9 cellular contexts compared by ENCODE assay signal in the genomic region with DNA sequence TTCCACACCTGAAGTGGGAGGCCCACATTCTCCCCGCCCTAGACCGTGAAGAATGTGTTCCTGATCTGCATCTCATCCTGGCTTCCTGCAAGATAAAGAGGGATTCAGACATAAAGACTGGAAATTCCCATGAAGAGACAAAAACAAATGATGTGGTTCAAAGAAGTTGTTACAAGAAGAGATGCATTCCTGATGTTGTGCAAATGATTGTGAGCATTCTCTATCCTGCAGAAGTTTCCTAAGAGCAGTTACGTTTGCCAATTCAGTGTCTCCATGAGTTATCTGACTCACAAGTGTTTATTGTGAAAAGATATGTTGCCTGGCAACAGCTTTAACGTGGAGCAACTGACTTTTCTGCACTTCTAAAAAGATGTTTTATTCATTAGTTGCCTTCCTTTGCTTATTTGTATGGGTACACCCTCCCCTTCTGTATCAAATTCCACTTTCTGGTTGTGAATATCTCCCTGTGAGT.
DNase-seq lines count a peak whose midpoint lies in the region; ATAC-seq and TF ChIP-seq lines count a peak whose summit lies in the region.
"Had no signal": no experiment of that assay in that cellular context is flagged by ENCODE, and none has a peak within 500 bp of the region (broad histone marks: within the 10 kb centered on the region; RNA-seq: fewer than 3 reads in every experiment).

No MANE protein-coding gene starts in this region.

- H3K4me1 ChIP-seq in H9 (ENCODE audit: insufficient read depth, low read length) (peaks cover 5% of the 10 kb centered on the region; the same call in 1 of the 2 replicates), RWPE2 (ENCODE audit: insufficient read depth, poor library complexity, severe bottlenecking) (no peaks in the 10 kb centered on the region), rectal smooth muscle tissue (ENCODE audit: control insufficient read depth, insufficient read depth, low read length) (peaks cover 12% of the 10 kb centered on the region)

- H3K36me3 Mint-ChIP-seq in H9 (ENCODE audit: insufficient read depth in 1 of 3, low read depth in 3 of 3), result no peaks in the 10 kb centered on the region
- H3K36me3 Mint-ChIP-seq in activated CD4-positive, alpha-beta memory T cell treated with anti-CD3 and anti-CD28 coated beads for 36 hours, result no peaks in the 10 kb centered on the region

- CTCF ChIA-PET in activated CD4-positive, alpha-beta memory T cell treated with anti-CD3 and anti-CD28 coated beads for 36 hours (lab: Charles Lee), result no interaction called here

- H3K79me1 ChIP-seq in H9 (ENCODE audit: insufficient read depth, low read depth, low read length, poor library complexity, severe bottlenecking), result no peaks in the 10 kb centered on the region

- H3K4me3 Mint-ChIP-seq in H9, result no peak overlapping the region
- H3K4me3 Mint-ChIP-seq in activated CD4-positive, alpha-beta memory T cell treated with anti-CD3 and anti-CD28 coated beads for 36 hours, result no peak overlapping the region

- H3K4me3 ChIP-seq in RWPE2 (ENCODE audit: severe bottlenecking) (no peak overlapping the region), fibroblast of the aortic adventitia (ENCODE audit: low read depth, low read length) (no peak overlapping the region), rectal smooth muscle tissue (ENCODE audit: low read length) (peak overlapping the region; percentile 15)
- H3K4me3 ChIP-seq: lung had no signal

- H4K8ac ChIP-seq in H9 (replicated peaks; ENCODE audit: insufficient read length, low read depth, low read length), result no peak overlapping the region

- H2BK120ac ChIP-seq in H9 (ENCODE audit: low read depth, low read length, poor library complexity, severe bottlenecking), result peak overlapping the region; percentile 48

- TF ChIP-seq CTCF in H9 (conservative IDR thresholded peaks at IDR 0.05) (no peak), RWPE2 (IDR thresholded peaks at IDR 0.05; ENCODE audit: poor library complexity, severe bottlenecking) (no peak), fibroblast of the aortic adventitia (IDR thresholded peaks at IDR 0.05; ENCODE audit: insufficient read depth, low read length) (no peak)

- H4K5ac ChIP-seq in H9 (ENCODE audit: insufficient read length, low read depth, low read length), result no peak overlapping the region

- peak overlapping the region in 1 of 3 experiments; percentile 5; a peak in 2 of 7 replicates for H3K27ac Mint-ChIP-seq in H9
- no peak overlapping the region for H3K27ac Mint-ChIP-seq in activated CD4-positive, alpha-beta memory T cell treated with anti-CD3 and anti-CD28 coated beads for 36 hours

- POLR2A ChIA-PET in activated CD4-positive, alpha-beta memory T cell treated with anti-CD3 and anti-CD28 coated beads for 36 hours (lab: Charles Lee), result no interaction called here

- peaks cover 10 to 16% of the 10 kb centered on the region in 2 experiments for H3K4me1 Mint-ChIP-seq in H9
- no peaks in the 10 kb centered on the region for H3K4me1 Mint-ChIP-seq in activated CD4-positive, alpha-beta memory T cell treated with anti-CD3 and anti-CD28 coated beads for 36 hours (ENCODE audit: low read depth)

- H3K9ac ChIP-seq in H9 (ENCODE audit: extremely low read depth, insufficient read length, low read length), result no peak overlapping the region
- H3K9ac ChIP-seq in rectal smooth muscle tissue (ENCODE audit: low read length), result no peak overlapping the region

- H3K4ac ChIP-seq in H9 (ENCODE audit: low read depth, low read length), result no peak overlapping the region

- H3K23ac ChIP-seq in H9 (ENCODE audit: insufficient read length, low read depth, low read length), result no peak overlapping the region

- H3K36me3 ChIP-seq in RWPE2 (ENCODE audit: low read depth), result no peaks in the 10 kb centered on the region
- no peaks in the 10 kb centered on the region for H3K36me3 ChIP-seq in rectal smooth muscle tissue (ENCODE audit: control insufficient read depth, insufficient read depth, low read length)

- H4K91ac ChIP-seq in H9 (ENCODE audit: insufficient read length, low read depth, low read length), result no peak overlapping the region

- H3K9me3 ChIP-seq in H9 (ENCODE audit: control insufficient read depth, low read depth, low read length) (no peaks in the 10 kb centered on the region), RWPE2 (ENCODE audit: severe bottlenecking) (no peaks in the 10 kb centered on the region)

- no peaks in the 10 kb centered on the region for H3K23me2 ChIP-seq in H9 (ENCODE audit: insufficient read length, low read depth, low read length, poor library complexity, severe bottlenecking)

- no peaks in the 10 kb centered on the region for H3K9me3 Mint-ChIP-seq in H9
- no peaks in the 10 kb centered on the region for H3K9me3 Mint-ChIP-seq in activated CD4-positive, alpha-beta memory T cell treated with anti-CD3 and anti-CD28 coated beads for 36 hours

- ATAC-seq in RWPE2 (ENCODE audit: low read depth) (peak; percentile 45), esophagus mucosa (no peak)

- no peak overlapping the region for H3K14ac ChIP-seq in H9 (ENCODE audit: insufficient read depth, low read length)

- no peak overlapping the region for H3T11ph ChIP-seq in H9 (ENCODE audit: low read length)

- H2BK12ac ChIP-seq in H9 (ENCODE audit: insufficient read length, low read depth, low read length), result no peak overlapping the region

- no peak overlapping the region for H3K18ac ChIP-seq in H9 (ENCODE audit: insufficient read length, low read depth, low read length)

- H2AFZ ChIP-seq in H9 (ENCODE audit: low read length), result no peak overlapping the region

- H4K20me1 ChIP-seq in H9 (ENCODE audit: control insufficient read depth, insufficient read depth, insufficient read length), result no peaks in the 10 kb centered on the region

- H3K79me2 ChIP-seq in H9 (ENCODE audit: insufficient read depth, low read length), result no peaks in the 10 kb centered on the region

- H2BK5ac ChIP-seq in H9 (ENCODE audit: insufficient read length, low read length), result no peak overlapping the region

- H3K27ac ChIP-seq in H9 (ENCODE audit: insufficient read length, low read depth, low read length) (no peak overlapping the region), RWPE2 (ENCODE audit: poor library complexity, severe bottlenecking) (no peak overlapping the region), rectal smooth muscle tissue (ENCODE audit: low read depth, low read length) (peak overlapping the region; percentile 64)

- H3K27me3 ChIP-seq in H9 (ENCODE audit: insufficient read depth, low read length) (no peaks in the 10 kb centered on the region), RWPE2 (ENCODE audit: insufficient read depth, poor library complexity, severe bottlenecking) (peaks cover 3% of the 10 kb centered on the region), rectal smooth muscle tissue (ENCODE audit: control insufficient read depth, insufficient read depth, low read length) (no peaks in the 10 kb centered on the region)

- no peak overlapping the region for H3K56ac ChIP-seq in H9 (ENCODE audit: insufficient read length, low read depth, low read length)

- no peak overlapping the region for H2BK20ac ChIP-seq in H9 (ENCODE audit: low read depth, low read length, poor library complexity, severe bottlenecking)

- DNase-seq in H9 (no peak), RWPE2 (ENCODE audit: low spot score) (no peak), fibroblast of the aortic adventitia (ENCODE audit: low read depth) (peak; percentile 100), SIG-M5 treated with dmso at 0.1 percent for 504 hours (lab: John Stamatoyannopoulos, UW; ENCODE audit: unreplicated experiment) (no peak), ureter (ENCODE audit: low spot score) (no peak)
- no peak for DNase-seq in activated CD4-positive, alpha-beta memory T cell treated with anti-CD3 and anti-CD28 coated beads for 36 hours

- H2AK5ac ChIP-seq in H9 (ENCODE audit: insufficient read length, low read length), result no peak overlapping the region

- WGBS in H9 (ENCODE audit: extremely low coverage, insufficient read length, low lambda C conversion rate), result no CpG with 5 or more reads among the region's 4 CpGs

- intact Hi-C loops in activated CD4-positive, alpha-beta memory T cell treated with anti-CD3 and anti-CD28 coated beads for 36 hours (cut with micrococcal nuclease), result no loop called here

- no peak overlapping the region for H2BK15ac ChIP-seq in H9 (ENCODE audit: low read depth, low read length)

- H3K4me2 ChIP-seq in H9 (ENCODE audit: insufficient read depth, insufficient read length, low read length), result no peak overlapping the region

- no peaks in the 10 kb centered on the region for H3K27me3 Mint-ChIP-seq in H9 (ENCODE audit: low read depth)
- H3K27me3 Mint-ChIP-seq in activated CD4-positive, alpha-beta memory T cell treated with anti-CD3 and anti-CD28 coated beads for 36 hours, result no peaks in the 10 kb centered on the region
